In genomic region chr7:101060992-101061391, GRCh38 we compare ENCODE assay signal across 38 cellular contexts. TPM values are rescaled to one million over a fixed set of nuclear protein-coding genes. Genes with fewer than 3 reads are reported as not detected.
"Had no signal": no experiment of that assay in that cellular context is flagged by ENCODE, and none has a peak within 500 bp of the region (broad histone marks: within the 10 kb centered on the region; RNA-seq: fewer than 3 reads in every experiment).

No MANE protein-coding gene starts in this region.

- DNase-seq: Karpas-422, Kasumi-1, MG63, MM.1S, MV-4-11, NCI-H1048, NCI-H1092, NCI-H1092 treated with DMSO at 0.1 percent for 48 hours, NCI-H1105, NCI-H1105 treated with DMSO at 0.1 percent for 48 hours, NCI-H1417, NCI-H1417 treated with DMSO at 0.1 percent for 48 hours, NCI-H1436, NCI-H146, NCI-H1694, NCI-H1694 treated with DMSO at 0.1 percent for 48 hours, NCI-H187, NCI-H187 treated with DMSO at 0.1 percent for 48 hours, NCI-H1930, NCI-H2029, NCI-H2029 treated with DMSO at 0.1 percent for 48 hours, NCI-H2081, NCI-H2081 treated with DMSO at 0.1 percent for 48 hours, NCI-H2107, NCI-H2171, NCI-H2171 treated with DMSO at 0.1 percent for 48 hours, NCI-H2227 treated with DMSO at 0.1 percent for 48 hours, NCI-H226, NCI-H345, NCI-H446, NCI-H446 treated with DMSO at 0.1 percent for 48 hours, NCI-H510A, NCI-H510A treated with DMSO at 0.1 percent for 48 hours, NCI-H524 had no signal

- H3K4me3 ChIP-seq: MG63 had no signal

- H3K9me3 ChIP-seq: MG63 had no signal

- H3K36me3 ChIP-seq: MG63 had no signal

RNA-seq across cellular contexts. Expression of gene MUC17, which starts 41.1 kb away (rescaled TPM):
- total RNA-seq: LHCN-M2, M059J, MCF 10A, NCI-H460 had no signal
